ENCODE assay signal across 17 cellular contexts in the genomic region with DNA sequence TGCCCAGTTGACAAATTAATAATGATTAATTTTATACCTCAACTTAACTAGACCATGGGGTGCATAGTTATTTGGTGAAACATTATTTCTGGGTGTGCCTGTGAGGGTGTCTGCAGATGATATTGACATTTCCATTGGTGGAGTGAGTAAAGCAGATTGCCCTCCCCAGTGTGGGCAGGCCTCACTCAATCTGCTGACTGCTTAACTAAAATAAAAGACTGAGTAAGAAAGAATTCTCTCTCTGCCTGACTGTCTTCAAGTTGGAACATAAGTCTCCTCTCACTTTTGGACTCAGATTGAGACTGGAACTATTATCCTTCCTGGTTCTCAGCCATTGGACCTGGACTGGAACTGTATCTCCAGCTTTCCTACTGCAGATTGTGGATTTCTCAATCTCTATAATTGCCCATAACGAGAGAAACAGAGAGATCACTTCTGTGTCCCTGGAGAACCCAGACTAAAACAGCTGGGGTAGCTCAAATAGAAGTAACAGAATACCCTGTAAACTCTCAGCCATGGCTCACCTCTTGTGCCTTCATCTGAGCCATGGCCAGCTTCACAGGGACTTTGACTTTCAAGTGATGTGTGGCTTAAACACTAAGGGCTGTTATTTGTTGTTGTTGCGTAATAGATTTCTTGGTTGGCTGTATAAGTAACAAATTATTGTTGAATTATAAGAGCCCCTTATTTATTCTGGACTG.
DNase-seq lines count a peak whose midpoint lies in the region; ATAC-seq and TF ChIP-seq lines count a peak whose summit lies in the region.
"Had no signal": no experiment of that assay in that cellular context is flagged by ENCODE, and none has a peak within 500 bp of the region (broad histone marks: within the 10 kb centered on the region; RNA-seq: fewer than 3 reads in every experiment).

No MANE protein-coding gene starts in this region.

- H3K27me3 ChIP-seq in upper lobe of right lung: no peaks in the 10 kb centered on the region
- H3K27me3 ChIP-seq in effector memory CD4-positive, alpha-beta T cell (replicated peaks; ENCODE audit: control insufficient read depth, insufficient read depth, low read length, poor library complexity, severe bottlenecking): no peaks in the 10 kb centered on the region

- DNase-seq in left ventricle myocardium superior: no peak
- no peak for DNase-seq in cardiac septum (ENCODE audit: low spot score)
- DNase-seq in NCI-H2171 (lab: John Stamatoyannopoulos, UW): peak; percentile 26
- peak; percentile 34 for DNase-seq in left kidney (ENCODE audit: low read depth, low spot score)
- no peak for DNase-seq in upper lobe of right lung
- no peak for DNase-seq in effector memory CD4-positive, alpha-beta T cell
- no peak for DNase-seq in germinal center (ENCODE audit: low spot score)
- DNase-seq in KBM-7: no peak
- DNase-seq: CD4-positive, CD25-positive, alpha-beta regulatory T cell; H9; HFFc6; NCI-H1105; NCI-H146; NCI-H2029; NCI-H748 treated with DMSO at 0.1 percent for 48 hours had no signal

- in situ Hi-C loops in KBM-7 (cut with MboI; ENCODE audit: low pct_unique_long_range_greater_than_20kb, low sequenced_read_pairs): no loop called here

- H3K36me3 ChIP-seq in upper lobe of right lung: no peaks in the 10 kb centered on the region
- no peaks in the 10 kb centered on the region for H3K36me3 ChIP-seq in effector memory CD4-positive, alpha-beta T cell (ENCODE audit: control insufficient read depth, insufficient read depth, low read length)

- H3K27ac ChIP-seq in upper lobe of right lung: no peak overlapping the region
- H3K27ac ChIP-seq in effector memory CD4-positive, alpha-beta T cell (ENCODE audit: insufficient read depth, low read length, poor library complexity, severe bottlenecking): no peak overlapping the region
- H3K27ac ChIP-seq: RWPE1 had no signal

- no peak overlapping the region for H3K4me3 ChIP-seq in upper lobe of right lung
- no peak overlapping the region for H3K4me3 ChIP-seq in effector memory CD4-positive, alpha-beta T cell (ENCODE audit: insufficient read depth, low read depth, low read length, poor library complexity, severe bottlenecking)

- intact Hi-C loops in left ventricle myocardium superior (cut with micrococcal nuclease) (no loop called here), cardiac septum (cut with DNase I) (no loop called here), upper lobe of right lung (cut with DNase I) (no loop called here)

- peak; percentile 49 for ATAC-seq in left ventricle myocardium superior
- peak; percentile 50 for ATAC-seq in upper lobe of right lung
- ATAC-seq: SK-N-SH treated with all-trans-retinoic acid at 6 μM for 48 hours had no signal

- TF ChIP-seq CTCF in upper lobe of right lung (IDR thresholded peaks at IDR 0.05): no peak

- no peaks in the 10 kb centered on the region for H3K9me3 ChIP-seq in upper lobe of right lung
- H3K9me3 ChIP-seq in effector memory CD4-positive, alpha-beta T cell (ENCODE audit: control insufficient read depth, low read length): no peaks in the 10 kb centered on the region

- no peaks in the 10 kb centered on the region for H3K4me1 ChIP-seq in upper lobe of right lung
- H3K4me1 ChIP-seq in effector memory CD4-positive, alpha-beta T cell (ENCODE audit: control insufficient read depth, insufficient read depth, low read length, poor library complexity, severe bottlenecking): no peaks in the 10 kb centered on the region

Comparison
In these comparisons a context has a peak if more than half of its experiments do, and no peak if none do; other contexts are left out.
1. DNase-seq: peak in NCI-H2171 (single experiment) and left kidney (single experiment); none in left ventricle myocardium superior (single experiment), cardiac septum (single experiment), upper lobe of right lung (single experiment), effector memory CD4-positive, alpha-beta T cell (0 of 3), germinal center (single experiment) and KBM-7 (single experiment).